26 cellular contexts compared by ENCODE assay signal in genomic region chr12:112894128-112894527, GRCh38.
"Had no signal": no experiment of that assay in that cellular context is flagged by ENCODE, and none has a peak within 500 bp of the region (broad histone marks: within the 10 kb centered on the region; RNA-seq: fewer than 3 reads in every experiment).

No MANE protein-coding gene starts in this region.

- H3K27ac Mint-ChIP-seq: activated naive CD8-positive, alpha-beta T cell treated with anti-CD3 and anti-CD28 coated beads for 36 hours; activated T-helper 2 cell treated with anti-CD3 and anti-CD28 coated beads, Interferon-gamma antibody, Interleukin-2, Interleukin-4, amounts not matched to agents 10 μg/mL and 5 μg/mL and 100 μg/mL, durations not matched to agents 14 hours and 24 hours and 36 hours; natural killer cell; type B pancreatic cell; WTC11 had no signal

- H3K9me3 Mint-ChIP-seq: activated naive CD8-positive, alpha-beta T cell treated with anti-CD3 and anti-CD28 coated beads for 36 hours; activated T-cell treated with anti-CD3 and anti-CD28 coated beads, Interleukin-2, amount 50 U/mL, for 4 hours; activated T-helper 2 cell treated with anti-CD3 and anti-CD28 coated beads, Interferon-gamma antibody, Interleukin-2, Interleukin-4, amounts not matched to agents 10 μg/mL and 5 μg/mL and 100 μg/mL, durations not matched to agents 14 hours and 24 hours and 36 hours; central memory CD8-positive, alpha-beta T cell; natural killer cell; type B pancreatic cell; WTC11 had no signal

- DNase-seq: activated CD8-positive, alpha-beta memory T cell treated with anti-CD3 and anti-CD28 coated beads, Interleukin-2, amount 50 U/mL, for 48 hours; activated naive CD4-positive, alpha-beta T cell treated with Interleukin-2 at 50 U/mL for 16 hours; activated naive CD8-positive, alpha-beta T cell treated with anti-CD3 and anti-CD28 coated beads for 36 hours; activated T-cell treated with anti-CD3 and anti-CD28 coated beads, Interleukin-2, amount 50 U/mL, for 4 hours; dorsolateral prefrontal cortex; esophagus squamous epithelium; gastrocnemius medialis; hippocampal formation; left ventricle myocardium superior; mammary epithelial cell; midbrain; natural killer cell; ovary; psoas muscle; spleen; stimulated activated CD4-positive, alpha-beta T cell treated with anti-CD3 and anti-CD28 coated beads, Interleukin-4, amount 100 ng/mL, for 1 hour; stimulated activated naive CD4-positive, alpha-beta T cell treated with Interleukin-2 at 50 U/mL for 16 hours had no signal

- H3K4me3 ChIP-seq: dorsolateral prefrontal cortex, esophagus squamous epithelium, gastrocnemius medialis, ovary, psoas muscle, right atrium auricular region, spleen, thoracic aorta, vagina had no signal

- H3K4me3 Mint-ChIP-seq: activated naive CD8-positive, alpha-beta T cell treated with anti-CD3 and anti-CD28 coated beads for 36 hours; activated T-cell treated with anti-CD3 and anti-CD28 coated beads, Interleukin-2, amount 50 U/mL, for 4 hours; central memory CD8-positive, alpha-beta T cell; natural killer cell; type B pancreatic cell; WTC11 had no signal

- H3K36me3 Mint-ChIP-seq: activated naive CD8-positive, alpha-beta T cell treated with anti-CD3 and anti-CD28 coated beads for 36 hours; natural killer cell; type B pancreatic cell; WTC11 had no signal

- ATAC-seq: activated T-cell treated with anti-CD3 and anti-CD28 coated beads, Interleukin-2, amount 50 U/mL, for 4 hours; gastrocnemius medialis; left ventricle myocardium superior; natural killer cell; psoas muscle; WTC11 had no signal

- H3K27me3 ChIP-seq: gastrocnemius medialis, ovary, right atrium auricular region, spleen, vagina had no signal

- H3K4me1 Mint-ChIP-seq: activated naive CD8-positive, alpha-beta T cell treated with anti-CD3 and anti-CD28 coated beads for 36 hours; central memory CD8-positive, alpha-beta T cell; natural killer cell; WTC11 had no signal

- FAIRE-seq: astrocyte, colon had no signal

- H3K36me3 ChIP-seq: esophagus squamous epithelium, gastrocnemius medialis, ovary, right atrium auricular region, spleen, thoracic aorta, vagina had no signal
